Comparison of ENCODE assay signal across 24 cellular contexts in genomic region chr10:59499460-59499859, GRCh38.
DNase-seq lines count a peak whose midpoint lies in the region; ATAC-seq and TF ChIP-seq lines count a peak whose summit lies in the region.
"Had no signal": no experiment of that assay in that cellular context is flagged by ENCODE, and none has a peak within 500 bp of the region (broad histone marks: within the 10 kb centered on the region; RNA-seq: fewer than 3 reads in every experiment).

No MANE protein-coding gene starts in this region.

- peak; percentile 18 for DNase-seq in GM23338 (ENCODE audit: low spot score)
- DNase-seq in RPMI8226 = peak; percentile 5
- peak; percentile 45 for DNase-seq in glutamatergic neuron
- DNase-seq in DMS53 (lab: John Stamatoyannopoulos, UW) = no peak
- DNase-seq in HuH-7 (ENCODE audit: low spot score) = no peak
- no peak for DNase-seq in activated CD4-positive, alpha-beta memory T cell treated with anti-CD3 and anti-CD28 coated beads for 36 hours
- DNase-seq: CD8-positive, alpha-beta memory T cell; DND-41; HFFc6; KBM-7; MG63; NCI-H187; NCI-H446 treated with DMSO at 0.1 percent for 48 hours; NCI-H526; NK-92 treated with Interleukin-12 subunit alpha and Interleukin-12 subunit beta, amount 100 ng/mL, for 24 hours; PC-3; SJCRH30; T-helper 1 cell had no signal

- H3K27me3 Mint-ChIP-seq in GM23338 (ENCODE audit: insufficient read depth, low read depth, poor library complexity) (peaks cover 3% of the 10 kb centered on the region), glutamatergic neuron (ENCODE audit: unreplicated experiment) (peaks cover 4% of the 10 kb centered on the region)
- H3K27me3 Mint-ChIP-seq in activated CD4-positive, alpha-beta memory T cell treated with anti-CD3 and anti-CD28 coated beads for 36 hours = no peaks in the 10 kb centered on the region
- H3K27me3 Mint-ChIP-seq: CD8-positive, alpha-beta memory T cell had no signal

- H3K4me3 ChIP-seq in GM23338 (no peak overlapping the region), Loucy (ENCODE audit: low read length, poor library complexity, severe bottlenecking) (peak overlapping the region; percentile 5)
- H3K4me3 ChIP-seq: HAP-1, MG63, SJCRH30 had no signal

- H3K27me3 ChIP-seq in GM23338 (ENCODE audit: insufficient read depth) (no peaks in the 10 kb centered on the region), Loucy (ENCODE audit: insufficient read depth, low read length, poor library complexity, severe bottlenecking) (no peaks in the 10 kb centered on the region)
- H3K27me3 ChIP-seq: MG63, SJCRH30 had no signal

- TF ChIP-seq CTCF in GM23338 (conservative IDR thresholded peaks at IDR 0.05; ENCODE audit: low read depth in 2 of 2) (no peak), Loucy (conservative IDR thresholded peaks at IDR 0.05; ENCODE audit: low read length) (no peak), glutamatergic neuron (IDR thresholded peaks at IDR 0.05; ENCODE audit: partially characterized antibody, unreplicated experiment) (no peak)

- H3K9me3 ChIP-seq in Loucy (ENCODE audit: insufficient read depth, low read depth, low read length) = no peaks in the 10 kb centered on the region; the same call in 1 of the 2 replicates
- H3K9me3 ChIP-seq: HAP-1, SJCRH30 had no signal

- H3K36me3 Mint-ChIP-seq in GM23338 (ENCODE audit: low read depth) = peaks cover 3% of the 10 kb centered on the region; the same call in 2 of the 3 replicates
- H3K36me3 Mint-ChIP-seq in glutamatergic neuron (ENCODE audit: unreplicated experiment) = peaks cover 5% of the 10 kb centered on the region
- no peaks in the 10 kb centered on the region for H3K36me3 Mint-ChIP-seq in activated CD4-positive, alpha-beta memory T cell treated with anti-CD3 and anti-CD28 coated beads for 36 hours
- H3K36me3 Mint-ChIP-seq: CD8-positive, alpha-beta memory T cell had no signal

- H3K4me2 ChIP-seq in GM23338 = no peak overlapping the region
- H3K4me2 ChIP-seq in Loucy (ENCODE audit: low read depth, low read length, poor library complexity, severe bottlenecking) = peak overlapping the region; percentile 23

- H3K4me1 Mint-ChIP-seq in GM23338 = peaks cover 4% of the 10 kb centered on the region; the same call in 1 of the 3 replicates
- no peaks in the 10 kb centered on the region for H3K4me1 Mint-ChIP-seq in glutamatergic neuron (ENCODE audit: low read depth, unreplicated experiment)
- no peaks in the 10 kb centered on the region for H3K4me1 Mint-ChIP-seq in activated CD4-positive, alpha-beta memory T cell treated with anti-CD3 and anti-CD28 coated beads for 36 hours (ENCODE audit: low read depth)
- H3K4me1 Mint-ChIP-seq: CD8-positive, alpha-beta memory T cell had no signal

- H3K79me2 ChIP-seq in GM23338 (replicated peaks; ENCODE audit: insufficient read depth) (no peaks in the 10 kb centered on the region), Loucy (ENCODE audit: insufficient read depth, low read length) (no peaks in the 10 kb centered on the region)

- H3K9ac ChIP-seq in Loucy (ENCODE audit: low read depth, low read length, poor library complexity, severe bottlenecking) = no peak overlapping the region

- CTCF ChIA-PET in activated CD4-positive, alpha-beta memory T cell treated with anti-CD3 and anti-CD28 coated beads for 36 hours (lab: Charles Lee) = no interaction called here

- H4K20me1 ChIP-seq in GM23338 (replicated peaks; ENCODE audit: insufficient read depth) (no peaks in the 10 kb centered on the region), Loucy (ENCODE audit: insufficient read depth, low read length, poor library complexity, severe bottlenecking) (no peaks in the 10 kb centered on the region)

- ATAC-seq in GM23338 = peak; percentile 71
- ATAC-seq in SK-N-SH treated with all-trans-retinoic acid at 6 μM for 48 hours = no peak
- ATAC-seq: PC-3, Right ventricle myocardium inferior had no signal

- peaks cover 13% of the 10 kb centered on the region; the same call in 2 of the 3 replicates for H3K9me3 Mint-ChIP-seq in GM23338
- H3K9me3 Mint-ChIP-seq in glutamatergic neuron (ENCODE audit: unreplicated experiment) = no peaks in the 10 kb centered on the region
- peaks cover 14% of the 10 kb centered on the region for H3K9me3 Mint-ChIP-seq in activated CD4-positive, alpha-beta memory T cell treated with anti-CD3 and anti-CD28 coated beads for 36 hours

- POLR2A ChIA-PET in activated CD4-positive, alpha-beta memory T cell treated with anti-CD3 and anti-CD28 coated beads for 36 hours (lab: Charles Lee) = no interaction called here

- H3K4me1 ChIP-seq in GM23338 (ENCODE audit: insufficient read depth) (no peaks in the 10 kb centered on the region), Loucy (ENCODE audit: insufficient read depth, low read length, poor library complexity, severe bottlenecking) (no peaks in the 10 kb centered on the region)
- H3K4me1 ChIP-seq: HAP-1, SJCRH30 had no signal

- peak overlapping the region; percentile 87 for H2AFZ ChIP-seq in GM23338
- peak overlapping the region; percentile 60; the same call in 1 of the 2 replicates for H2AFZ ChIP-seq in Loucy (ENCODE audit: low read length)

- intact Hi-C loops in activated CD4-positive, alpha-beta memory T cell treated with anti-CD3 and anti-CD28 coated beads for 36 hours (cut with micrococcal nuclease) = no loop called here

- H3F3A ChIP-seq in GM23338 (replicated peaks; ENCODE audit: low read depth) = no peaks in the 10 kb centered on the region
- H3F3A ChIP-seq in Loucy (ENCODE audit: low read depth) = no peaks in the 10 kb centered on the region

- no peak overlapping the region for H3K27ac ChIP-seq in GM23338 (ENCODE audit: low read depth)
- H3K27ac ChIP-seq: C4-2B, SJCRH30 had no signal

- H3K36me3 ChIP-seq in GM23338 (ENCODE audit: insufficient read depth) = peaks cover 5% of the 10 kb centered on the region; the same call in 1 of the 2 replicates
- no peaks in the 10 kb centered on the region for H3K36me3 ChIP-seq in Loucy (ENCODE audit: insufficient read depth, low read length)
- H3K36me3 ChIP-seq: HAP-1, MG63, SJCRH30 had no signal

- H3K9me2 ChIP-seq in GM23338 (ENCODE audit: insufficient read depth) (no peaks in the 10 kb centered on the region), Loucy (replicated peaks; ENCODE audit: low read depth, low read length) (no peaks in the 10 kb centered on the region)

- H3K27ac Mint-ChIP-seq in GM23338 = no peak overlapping the region
- H3K27ac Mint-ChIP-seq in glutamatergic neuron (ENCODE audit: unreplicated experiment) = no peak overlapping the region
- no peak overlapping the region for H3K27ac Mint-ChIP-seq in activated CD4-positive, alpha-beta memory T cell treated with anti-CD3 and anti-CD28 coated beads for 36 hours
- H3K27ac Mint-ChIP-seq: CD8-positive, alpha-beta memory T cell; HFFc6; T-helper 2 cell treated with Interferon-gamma antibody and Interleukin-4, amounts not matched to agents 5 μg/mL and 100 μg/mL, for 36 hours had no signal

- H3K4me3 Mint-ChIP-seq in GM23338 = no peak overlapping the region
- no peak overlapping the region for H3K4me3 Mint-ChIP-seq in glutamatergic neuron (ENCODE audit: unreplicated experiment)
- no peak overlapping the region for H3K4me3 Mint-ChIP-seq in activated CD4-positive, alpha-beta memory T cell treated with anti-CD3 and anti-CD28 coated beads for 36 hours
- H3K4me3 Mint-ChIP-seq: CD8-positive, alpha-beta memory T cell; HFFc6; T-helper 2 cell treated with Interferon-gamma antibody and Interleukin-4, amounts not matched to agents 5 μg/mL and 100 μg/mL, for 36 hours had no signal

TF ChIP-seq in SK-N-SH treated with all-trans-retinoic acid at 6 μM for 48 hours, 23 proteins besides CTCF, POLR2A, EP300 and RAD21:
- no peak for TF ChIP-seq CSDC2 (CRISPR knock-in tag; IDR thresholded peaks at IDR 0.05)
TF ChIP-seq in SK-N-SH treated with all-trans-retinoic acid at 6 μM for 48 hours: peak in this region for 0.

Comparison
In these comparisons a context has a peak if more than half of its experiments do, and no peak if none do; other contexts are left out.
1. DNase-seq: peak in GM23338 (single experiment), RPMI8226 (single experiment) and glutamatergic neuron (single experiment); none in DMS53 (single experiment), HuH-7 (single experiment) and activated CD4-positive, alpha-beta memory T cell treated with anti-CD3 and anti-CD28 coated beads for 36 hours (single experiment).